Comparison of ENCODE assay signal across 14 cellular contexts in genomic region chr5:19795218-19795617, GRCh38.
DNase-seq lines count a peak whose midpoint lies in the region; TF ChIP-seq lines count a peak whose summit lies in the region.
"Had no signal": no experiment of that assay in that cellular context is flagged by ENCODE, and none has a peak within 500 bp of the region (broad histone marks: within the 10 kb centered on the region; RNA-seq: fewer than 3 reads in every experiment).

No MANE protein-coding gene starts in this region.

- H3K4me3 ChIP-seq in BJ (ENCODE audit: low read depth, low read length) = no peak overlapping the region
- H3K4me3 ChIP-seq in astrocyte of the cerebellum (ENCODE audit: low read depth, low read length) = no peak overlapping the region
- H3K4me3 ChIP-seq: psoas muscle had no signal

- POLR2A ChIA-PET in BJ (lab: Charles Lee) = no interaction called here

- in situ Hi-C loops in astrocyte of the cerebellum (cut with HindIII; ENCODE audit: low sequenced_read_pairs) = no loop called here

- CTCF ChIA-PET in BJ (lab: Yijun Ruan, JAX) = interaction anchor here (0.8 kb wide), 1 partner anchor 67 kb away, joined by 3 read pairs; no protein-coding TSS in a partner anchor

- TF ChIP-seq CTCF in BJ (IDR thresholded peaks at IDR 0.05; ENCODE audit: insufficient read depth, low read depth, low read length) (peak; percentile 52), astrocyte of the cerebellum (IDR thresholded peaks at IDR 0.05; ENCODE audit: low read depth, low read length, missing control alignments) (peak; percentile 42), nephron progenitor cell (IDR thresholded peaks at IDR 0.05) (no peak)

- H3K27ac Mint-ChIP-seq in nephron progenitor cell = no peak overlapping the region
- H3K27ac Mint-ChIP-seq: activated CD4-positive, alpha-beta T cell treated with anti-CD3 and anti-CD28 coated beads, Interleukin-2, amount 10 ng/mL, durations not matched to agents 24 days and 14 days; activated naive CD8-positive, alpha-beta T cell had no signal

- H3K4me1 Mint-ChIP-seq in nephron progenitor cell = no peaks in the 10 kb centered on the region
- H3K4me1 Mint-ChIP-seq: activated CD4-positive, alpha-beta T cell treated with anti-CD3 and anti-CD28 coated beads, Interleukin-2, amount 10 ng/mL, durations not matched to agents 24 days and 14 days had no signal

- H3K27me3 Mint-ChIP-seq in nephron progenitor cell (ENCODE audit: low read depth, poor library complexity) = no peaks in the 10 kb centered on the region
- H3K27me3 Mint-ChIP-seq: activated CD4-positive, alpha-beta T cell treated with anti-CD3 and anti-CD28 coated beads, Interleukin-2, amount 10 ng/mL, durations not matched to agents 24 days and 14 days; activated naive CD8-positive, alpha-beta T cell had no signal

- no peak overlapping the region for H3K4me3 Mint-ChIP-seq in nephron progenitor cell
- H3K4me3 Mint-ChIP-seq: activated CD4-positive, alpha-beta T cell treated with anti-CD3 and anti-CD28 coated beads, Interleukin-2, amount 10 ng/mL, durations not matched to agents 24 days and 14 days; activated naive CD8-positive, alpha-beta T cell had no signal

- DNase-seq in BJ (ENCODE audit: low read depth) (no peak), HS-27A (ENCODE audit: low read depth) (peak; percentile 64), astrocyte of the cerebellum (ENCODE audit: low read depth) (no peak), iPS-NIHi7 (ENCODE audit: extremely low spot score) (peak; percentile 29), nephron progenitor cell (no peak), NCI-H774 (lab: John Stamatoyannopoulos, UW) (no peak), T-helper 1 cell (no peak), AG08395 (ENCODE audit: low spot score) (no peak)
- DNase-seq: activated CD4-positive, alpha-beta T cell treated with anti-CD3 and anti-CD28 coated beads, Interleukin-2, amount 10 ng/mL, durations not matched to agents 24 days and 14 days; DMS79 treated with DMSO at 0.1 percent for 48 hours; left ventricle myocardium superior; NCI-H1436; psoas muscle had no signal

- H3K36me3 ChIP-seq in BJ (ENCODE audit: control insufficient read depth, insufficient read depth, low read length) = no peaks in the 10 kb centered on the region

- H3K27me3 ChIP-seq in BJ (ENCODE audit: control insufficient read depth, insufficient read depth, low read length) = no peaks in the 10 kb centered on the region

- H3K9me3 Mint-ChIP-seq in nephron progenitor cell = no peaks in the 10 kb centered on the region

- no peaks in the 10 kb centered on the region for H3K36me3 Mint-ChIP-seq in nephron progenitor cell (ENCODE audit: low read depth)
- H3K36me3 Mint-ChIP-seq: activated naive CD8-positive, alpha-beta T cell had no signal

Comparison
In these comparisons a context has a peak if more than half of its experiments do, and no peak if none do; other contexts are left out.
1. DNase-seq: peak in HS-27A (single experiment) and iPS-NIHi7 (single experiment); none in BJ (single experiment), astrocyte of the cerebellum (single experiment), nephron progenitor cell (single experiment), NCI-H774 (single experiment), T-helper 1 cell (0 of 5) and AG08395 (single experiment).